In the genomic region with DNA sequence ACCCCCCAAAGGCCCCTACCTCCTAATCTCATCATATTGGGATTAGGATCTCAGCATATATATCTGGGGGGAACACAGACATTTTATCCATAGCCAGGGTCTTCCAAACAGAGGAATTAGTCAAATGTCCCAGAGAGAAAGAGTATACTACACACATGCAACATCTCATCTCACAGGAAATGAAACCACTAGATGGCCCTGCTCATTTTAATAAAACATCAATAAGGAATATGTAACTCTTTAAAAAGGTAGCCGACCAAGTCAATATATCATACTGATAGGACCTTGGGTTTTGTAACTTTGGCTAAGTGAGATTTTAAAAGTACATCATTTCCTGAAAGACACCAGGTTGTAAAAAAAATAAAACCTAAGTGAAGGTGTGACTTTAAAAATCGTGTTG, we compare ENCODE assay signal across 14 cellular contexts. TPM values are rescaled to one million over a fixed set of nuclear protein-coding genes. Genes with fewer than 3 reads are reported as not detected.
"Had no signal": no experiment of that assay in that cellular context is flagged by ENCODE, and none has a peak within 500 bp of the region (broad histone marks: within the 10 kb centered on the region; RNA-seq: fewer than 3 reads in every experiment).

No MANE protein-coding gene starts in this region.

- H3K27ac ChIP-seq: breast epithelium, gastroesophageal sphincter, heart right ventricle, tibial artery had no signal

- H3K4me3 ChIP-seq: breast epithelium, gastroesophageal sphincter, heart right ventricle, tibial artery had no signal

- H3K27me3 ChIP-seq: breast epithelium, gastroesophageal sphincter, heart right ventricle, tibial artery had no signal

- DNase-seq: activated CD4-positive, alpha-beta T cell treated with anti-CD3 and anti-CD28 coated beads, Interleukin-2, amount 50 U/mL, for 48 hours; activated naive CD4-positive, alpha-beta T cell treated with Interleukin-2 at 50 U/mL for 16 hours; anterior cingulate cortex; cerebellar nuclear complex; effector memory CD4-positive, alpha-beta T cell; heart right ventricle; naive thymus-derived CD4-positive, alpha-beta T cell; stimulated activated CD4-positive, alpha-beta T cell treated with anti-CD3 and anti-CD28 coated beads, Interleukin-4, amount 100 ng/mL, for 1 hour; stimulated activated naive B cell treated with anti-CD40 and anti-IgM and Interleukin-4, amounts not matched to agents 10 μg/mL and 1 μg/mL and 100 μg/mL, for 72 hours; tibial artery had no signal

- H3K4me1 ChIP-seq: breast epithelium, gastroesophageal sphincter, heart right ventricle, tibial artery had no signal

- H3K9me3 ChIP-seq: breast epithelium, gastroesophageal sphincter, tibial artery had no signal

- H3K36me3 ChIP-seq: breast epithelium, gastroesophageal sphincter, heart right ventricle, tibial artery had no signal

- ATAC-seq: activated T-helper 17 cell treated with anti-CD3 and anti-CD28 coated beads, Interleukin-2, amount 50 U/mL, for 72 hours; gastroesophageal sphincter; heart right ventricle; left lobe of liver; naive thymus-derived CD4-positive, alpha-beta T cell; stimulated activated naive B cell treated with anti-CD40 and anti-IgM and Interleukin-4, amounts not matched to agents 10 μg/mL and 1 μg/mL and 100 μg/mL, for 72 hours had no signal

RNA-seq across cellular contexts. Expression of a gene that starts 45.6 kb away (rescaled TPM):
- total RNA-seq: naive thymus-derived CD4-positive, alpha-beta T cell had no signal
